Comparison of ENCODE assay signal across 21 cellular contexts in the genomic region with DNA sequence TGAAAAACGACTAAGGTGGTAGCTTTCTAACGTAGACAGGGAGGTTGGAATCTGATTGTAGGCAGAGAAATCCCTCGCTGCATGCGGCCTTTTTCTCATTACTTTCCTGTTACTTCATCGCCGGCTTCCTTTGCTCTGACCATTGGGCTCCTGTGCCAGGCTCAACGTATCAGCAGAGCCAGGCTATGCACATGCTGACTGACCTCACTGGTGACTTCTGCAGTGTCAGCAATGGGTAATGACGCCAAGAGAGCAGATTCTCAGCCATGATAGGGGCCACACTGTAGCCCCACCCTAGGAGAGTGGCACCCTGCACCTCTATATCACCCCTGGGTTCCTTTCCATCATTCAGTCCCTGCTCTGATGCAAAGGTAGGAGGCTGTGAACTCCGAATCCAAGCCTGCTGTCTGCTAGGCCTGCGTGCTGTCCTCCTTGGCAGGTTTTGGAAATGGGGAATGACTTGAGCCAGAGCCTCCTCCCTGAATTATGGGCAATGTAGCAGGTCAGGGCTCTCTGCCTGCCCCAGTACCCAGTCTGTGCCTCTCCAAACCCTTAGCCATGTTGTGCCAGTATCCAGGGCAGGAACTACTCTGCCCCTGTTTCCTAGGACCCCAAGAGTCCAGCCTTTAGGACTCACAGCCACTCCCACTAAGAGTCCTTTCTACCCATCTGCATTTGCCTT. TPM values are rescaled to one million over a fixed set of nuclear protein-coding genes. Genes with fewer than 3 reads are reported as not detected.
DNase-seq lines count a peak whose midpoint lies in the region; ATAC-seq, FAIRE-seq and TF ChIP-seq lines count a peak whose summit lies in the region.
"Had no signal": no experiment of that assay in that cellular context is flagged by ENCODE, and none has a peak within 500 bp of the region (broad histone marks: within the 10 kb centered on the region; RNA-seq: fewer than 3 reads in every experiment).

No MANE protein-coding gene starts in this region.

- peak; percentile 14 for DNase-seq in D721Med (ENCODE audit: insufficient read length, low spot score)
- DNase-seq in SK-N-SH = no peak
- no peak for DNase-seq in Right ventricle myocardium superior
- no peak for DNase-seq in sigmoid colon
- DNase-seq in NCI-H2029 (lab: John Stamatoyannopoulos, UW) = no peak
- DNase-seq in colonic mucosa = no peak
- DNase-seq: activated CD8-positive, alpha-beta memory T cell treated with anti-CD3 and anti-CD28 coated beads, Interleukin-2, amount 10 ng/mL, durations not matched to agents 7 days and 5 days; cerebellar nuclear complex; NCI-H2107; upper lobe of left lung had no signal

- 81% methylated on average over 10 of the region's 10 CpGs for WGBS in SK-N-SH (ENCODE audit: low lambda C conversion rate)
- WGBS in sigmoid colon, 2 donors = 80 to 87% methylated on average over 10 of the region's 10 CpGs

- no peak for FAIRE-seq in D721Med (lab: Jason Lieb, UNC)
- FAIRE-seq: pancreas had no signal

- peak overlapping the region; percentile 67 for H3K4me2 ChIP-seq in SK-N-SH

- POLR2A ChIA-PET in SK-N-SH (lab: Yijun Ruan, JAX) = no interaction called here

- no peak overlapping the region for H3K4me3 ChIP-seq in SK-N-SH (ENCODE audit: low read depth in 2 of 2, low read length in 1 of 2)
- no peak overlapping the region for H3K4me3 ChIP-seq in sigmoid colon
- no peak overlapping the region for H3K4me3 ChIP-seq in colonic mucosa
- H3K4me3 ChIP-seq: GM12878, pancreas, upper lobe of left lung had no signal

- TF ChIP-seq EP300 in SK-N-SH (IDR thresholded peaks at IDR 0.05; ENCODE audit: borderline replicate concordance in 1 of 2, low read depth in 1 of 2, low read length in 1 of 2) = no peak
- no peak for TF ChIP-seq EP300 in sigmoid colon (IDR thresholded peaks at IDR 0.05)

- no peaks in the 10 kb centered on the region for H3K9me2 ChIP-seq in SK-N-SH

- H3K27me3 ChIP-seq in SK-N-SH (ENCODE audit: insufficient read depth) = no peaks in the 10 kb centered on the region
- no peaks in the 10 kb centered on the region for H3K27me3 ChIP-seq in sigmoid colon
- no peaks in the 10 kb centered on the region for H3K27me3 ChIP-seq in colonic mucosa
- H3K27me3 ChIP-seq: pancreas, upper lobe of left lung had no signal

- H3K9me3 ChIP-seq in SK-N-SH = no peaks in the 10 kb centered on the region
- H3K9me3 ChIP-seq in sigmoid colon = no peaks in the 10 kb centered on the region
- no peaks in the 10 kb centered on the region for H3K9me3 ChIP-seq in colonic mucosa
- H3K9me3 ChIP-seq: pancreas, upper lobe of left lung had no signal

- TF ChIP-seq RAD21 in SK-N-SH (IDR thresholded peaks at IDR 0.05; ENCODE audit: low read length) = no peak

- H3K4me1 ChIP-seq in SK-N-SH (ENCODE audit: control insufficient read depth in 1 of 2, insufficient read depth in 2 of 2, low read depth in 1 of 2, low read length in 1 of 2) = peaks cover 20 to 42% of the 10 kb centered on the region in 2 experiments; a peak in 3 of 4 replicates
- peaks cover 0 to 34% (median 25%) of the 10 kb centered on the region in 4 donors for H3K4me1 ChIP-seq in sigmoid colon
- H3K4me1 ChIP-seq in colonic mucosa = no peaks in the 10 kb centered on the region
- H3K4me1 ChIP-seq: pancreas, upper lobe of left lung had no signal

- intact Hi-C loops in Right ventricle myocardium superior (cut with DNase I) (loop anchor here (2.0 to 5.0 kb wide), 2 partner anchors 179 to 230 kb away; no protein-coding TSS in a partner anchor), sigmoid colon (cut with DNase I) (loop anchor here (2.0 kb wide), 1 partner anchor 83 kb away; no protein-coding TSS in a partner anchor), colonic mucosa (cut with DNase I) (loop anchor here (2.0 to 5.0 kb wide), 2 partner anchors 135 to 230 kb away; no protein-coding TSS in a partner anchor)

- CTCF ChIA-PET in SK-N-SH (lab: Yijun Ruan, JAX) = interaction anchor here (1.2 to 16.3 kb wide), 10 partner anchors 8 to 231 kb away, joined by 3 to 454 read pairs (median 6); a partner anchor contains a TSS

- H3K27ac ChIP-seq in SK-N-SH (ENCODE audit: low read depth in 2 of 2, low read length in 1 of 2) (no peak overlapping the region), sigmoid colon (peak overlapping the region; percentile 68 to 88 (median 77)), colonic mucosa (no peak overlapping the region)
- H3K27ac ChIP-seq: pancreas, upper lobe of left lung, VCaP had no signal

- no peaks in the 10 kb centered on the region for H3F3A ChIP-seq in SK-N-SH (replicated peaks; ENCODE audit: insufficient read depth)

- no peak overlapping the region for H2AFZ ChIP-seq in SK-N-SH (ENCODE audit: low read depth)

- H3K36me3 ChIP-seq in SK-N-SH (replicated peaks in 1 of 2; ENCODE audit: control insufficient read depth in 1 of 2, insufficient read depth in 2 of 2, low read length in 1 of 2) (no peaks in the 10 kb centered on the region), sigmoid colon (no peaks in the 10 kb centered on the region), colonic mucosa (no peaks in the 10 kb centered on the region)
- H3K36me3 ChIP-seq: pancreas, upper lobe of left lung had no signal

- H4K20me1 ChIP-seq in SK-N-SH (ENCODE audit: insufficient read depth) = 0 out of 2 replicates have a peak, but pooled peaks cover 3% of the 10 kb centered on the region

- H3K9ac ChIP-seq in SK-N-SH (no peak overlapping the region), colonic mucosa (ENCODE audit: low read depth in 2 of 2, low read length in 2 of 2) (no peak overlapping the region)

- ATAC-seq in Right ventricle myocardium superior (ENCODE audit: poor library complexity) (peak; percentile 16), HG03025 (IDR thresholded peaks at IDR 0.05; ENCODE audit: low FRiP score, unreplicated experiment) (no peak), GM19452 (IDR thresholded peaks at IDR 0.05; ENCODE audit: unreplicated experiment) (no peak)
- ATAC-seq: activated CD8-positive, alpha-beta memory T cell treated with anti-CD3 and anti-CD28 coated beads, Interleukin-2, amount 10 ng/mL, durations not matched to agents 7 days and 5 days had no signal

- no peak for TF ChIP-seq POLR2A in sigmoid colon (IDR thresholded peaks at IDR 0.05)

- no peaks in the 10 kb centered on the region for H3K79me2 ChIP-seq in SK-N-SH (ENCODE audit: insufficient read depth)

- TF ChIP-seq CTCF in D721Med (IDR thresholded peaks at IDR 0.05; ENCODE audit: insufficient read depth, missing control alignments) (no peak), SK-N-SH (IDR thresholded peaks at IDR 0.05) (no peak), sigmoid colon (IDR thresholded peaks at IDR 0.05) (no peak), colonic mucosa (IDR thresholded peaks at IDR 0.05) (no peak)

TF ChIP-seq in SK-N-SH, 30 proteins besides CTCF, POLR2A, EP300 and RAD21:
- no peak for TF ChIP-seq ELF1 (IDR thresholded peaks at IDR 0.05)
- TF ChIP-seq SMC3 (IDR thresholded peaks at IDR 0.05; ENCODE audit: low read depth, low read length) = no peak
- TF ChIP-seq, protein P1, sequence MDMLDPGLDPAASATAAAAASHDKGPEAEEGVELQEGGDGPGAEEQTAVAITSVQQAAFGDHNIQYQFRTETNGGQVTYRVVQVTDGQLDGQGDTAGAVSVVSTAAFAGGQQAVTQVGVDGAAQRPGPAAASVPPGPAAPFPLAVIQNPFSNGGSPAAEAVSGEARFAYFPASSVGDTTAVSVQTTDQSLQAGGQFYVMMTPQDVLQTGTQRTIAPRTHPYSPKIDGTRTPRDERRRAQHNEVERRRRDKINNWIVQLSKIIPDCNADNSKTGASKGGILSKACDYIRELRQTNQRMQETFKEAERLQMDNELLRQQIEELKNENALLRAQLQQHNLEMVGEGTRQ (IDR thresholded peaks at IDR 0.05; ENCODE audit: borderline replicate concordance, low read depth, low read length) = no peak
- no peak for TF ChIP-seq NRF1 (IDR thresholded peaks at IDR 0.05; ENCODE audit: low read depth, low read length)
- no peak for TF ChIP-seq FOSL2 (IDR thresholded peaks at IDR 0.05; ENCODE audit: borderline replicate concordance, low read depth)
- no peak for TF ChIP-seq POLR2AphosphoS5 (IDR thresholded peaks at IDR 0.05; ENCODE audit: low read depth, low read length)
- TF ChIP-seq MXI1 (IDR thresholded peaks at IDR 0.05; ENCODE audit: low read depth, low read length) = no peak
- TF ChIP-seq SIN3A (IDR thresholded peaks at IDR 0.05; ENCODE audit: borderline replicate concordance, low read depth, low read length) = no peak
- TF ChIP-seq, protein P2, sequence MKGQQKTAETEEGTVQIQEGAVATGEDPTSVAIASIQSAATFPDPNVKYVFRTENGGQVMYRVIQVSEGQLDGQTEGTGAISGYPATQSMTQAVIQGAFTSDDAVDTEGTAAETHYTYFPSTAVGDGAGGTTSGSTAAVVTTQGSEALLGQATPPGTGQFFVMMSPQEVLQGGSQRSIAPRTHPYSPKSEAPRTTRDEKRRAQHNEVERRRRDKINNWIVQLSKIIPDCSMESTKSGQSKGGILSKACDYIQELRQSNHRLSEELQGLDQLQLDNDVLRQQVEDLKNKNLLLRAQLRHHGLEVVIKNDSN (IDR thresholded peaks at IDR 0.05; ENCODE audit: borderline replicate concordance, low read depth) = no peak
- TF ChIP-seq FOXJ3 (CRISPR knock-in tag; IDR thresholded peaks at IDR 0.05) = no peak
- TF ChIP-seq CHD2 (IDR thresholded peaks at IDR 0.05; ENCODE audit: low read length, partially characterized antibody) = no peak

RNA-seq across cellular contexts. Expression of a gene that starts 11.4 kb away (rescaled TPM):
- polyA plus RNA-seq in SK-N-SH (2012; rRNA removed) (4.4 and 5.5 TPM in 2 replicates), sigmoid colon (under 1 TPM in 1 of 3 donors, not detected in 2; 0.52 TPM)
- 1.3 and 2.0 TPM in 2 replicates for polyA plus RNA-seq in SK-N-SH (2012; cell fraction: cytosol; rRNA removed)
- 39.4 and 55.6 TPM in 2 replicates for polyA plus RNA-seq in SK-N-SH (2012; cell fraction: nucleus; rRNA removed)
- total RNA-seq in Right ventricle myocardium superior (19.3 TPM), sigmoid colon (10 to 100 TPM in 1 of 4 donors, 1 to 10 TPM in 3; 1.1 to 15.0 (median 2.8) TPM), colonic mucosa (1 to 10 TPM; 1.6 to 7.3 TPM)

RNA-seq across cellular contexts. Expression of a gene that starts 30.5 kb away (rescaled TPM):
- polyA plus RNA-seq in SK-N-SH (2012; rRNA removed) (47.9 and 62.2 TPM in 2 replicates), sigmoid colon (100 to 1,000 TPM in 1 of 3 donors, 10 to 100 TPM in 2; 72.5 to 108 (median 77.5) TPM)
- 43.9 and 55.4 TPM in 2 replicates for polyA plus RNA-seq in SK-N-SH (2012; cell fraction: cytosol; rRNA removed)
- 70.0 and 98.7 TPM in 2 replicates for polyA plus RNA-seq in SK-N-SH (2012; cell fraction: nucleus; rRNA removed)
- total RNA-seq in Right ventricle myocardium superior (21.8 TPM), sigmoid colon (10 to 100 TPM; 71.7 to 99.4 (median 88.2) TPM), colonic mucosa (100 to 1,000 TPM; 117 to 134 TPM)

RNA-seq across cellular contexts. Expression of a gene that starts 48.2 kb away (rescaled TPM):
- not detected in 2 replicates for polyA plus RNA-seq in SK-N-SH (2012; rRNA removed)
- polyA plus RNA-seq in SK-N-SH (2012; cell fraction: cytosol; rRNA removed) = not detected in 2 replicates
- not detected in 2 replicates for polyA plus RNA-seq in SK-N-SH (2012; cell fraction: nucleus; rRNA removed)
- total RNA-seq in Right ventricle myocardium superior = not detected
- not detected for total RNA-seq in sigmoid colon
- polyA plus RNA-seq in sigmoid colon = not detected
- not detected for total RNA-seq in colonic mucosa
- total RNA-seq: activated CD8-positive, alpha-beta memory T cell treated with anti-CD3 and anti-CD28 coated beads, Interleukin-2, amount 10 ng/mL, durations not matched to agents 7 days and 5 days; activated naive CD4-positive, alpha-beta T cell treated with anti-CD3 and anti-CD28 coated beads, Interleukin-2, amount 50 U/mL, for 72 hours; Daoy; GM12878; lung microvascular endothelial cell; M059J; pancreas; upper lobe of left lung had no signal
- polyA plus RNA-seq: BJ, esophagus, GM12878 had no signal

Comparison
In these comparisons a context has a peak if more than half of its experiments do, and no peak if none do; other contexts are left out.
1. H3K27ac ChIP-seq: peak in sigmoid colon (4 of 4); none in SK-N-SH (0 of 2) and colonic mucosa (single experiment).